13 cellular contexts compared by ENCODE assay signal in the genomic region with DNA sequence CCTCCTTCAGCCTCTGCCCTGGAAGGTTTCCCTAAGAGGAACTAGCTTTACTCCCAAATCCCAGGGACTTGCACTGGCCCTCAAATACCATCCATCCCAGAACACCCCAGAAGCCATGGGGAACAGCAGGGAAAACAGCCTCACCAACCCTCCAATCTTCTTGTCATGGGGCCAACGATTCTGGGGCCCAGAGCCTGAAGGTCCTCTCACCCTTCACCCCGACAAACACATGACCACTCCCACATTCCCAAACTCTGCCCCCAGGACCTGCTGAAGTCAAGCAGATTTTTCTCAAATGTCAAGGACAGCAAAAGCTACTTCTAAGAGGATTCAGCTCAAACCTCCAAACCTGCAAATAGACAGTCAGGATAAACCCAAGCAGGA.
DNase-seq lines count a peak whose midpoint lies in the region; ATAC-seq and TF ChIP-seq lines count a peak whose summit lies in the region.
"Had no signal": no experiment of that assay in that cellular context is flagged by ENCODE, and none has a peak within 500 bp of the region (broad histone marks: within the 10 kb centered on the region; RNA-seq: fewer than 3 reads in every experiment).

No MANE protein-coding gene starts in this region.

- no peaks in the 10 kb centered on the region for H3K9me3 ChIP-seq in BLaER1
- no peaks in the 10 kb centered on the region for H3K9me3 ChIP-seq in body of pancreas
- no peaks in the 10 kb centered on the region for H3K9me3 ChIP-seq in liver (ENCODE audit: control insufficient read depth in 4 of 4, low read length in 3 of 4)
- no peaks in the 10 kb centered on the region for H3K9me3 ChIP-seq in skeletal muscle satellite cell (replicated peaks; ENCODE audit: low read length)
- H3K9me3 ChIP-seq: BE2C had no signal

- no peak overlapping the region for H3K4me3 ChIP-seq in BLaER1
- no peak overlapping the region for H3K4me3 ChIP-seq in body of pancreas
- H3K4me3 ChIP-seq in liver (ENCODE audit: low read depth in 1 of 3, low read length in 3 of 3): no peak overlapping the region
- no peak overlapping the region for H3K4me3 ChIP-seq in skeletal muscle satellite cell (ENCODE audit: low read length)

- H3K27ac ChIP-seq in BLaER1 (no peak overlapping the region), body of pancreas (peak overlapping the region; percentile 1 to 69 (median 26)), liver (ENCODE audit: low read depth in 1 of 2, low read length in 2 of 2) (peak overlapping the region; percentile 45 to 67)

- H3K4me3 Mint-ChIP-seq in T-cell: no peak overlapping the region
- H3K4me3 Mint-ChIP-seq: activated naive CD8-positive, alpha-beta T cell treated with anti-CD3 and anti-CD28 coated beads for 36 hours; immature natural killer cell had no signal

- no peak for TF ChIP-seq RAD21 in liver (IDR thresholded peaks at IDR 0.05)

- H3K36me3 Mint-ChIP-seq in T-cell: no peaks in the 10 kb centered on the region
- H3K36me3 Mint-ChIP-seq: activated naive CD8-positive, alpha-beta T cell treated with anti-CD3 and anti-CD28 coated beads for 36 hours had no signal

- no peaks in the 10 kb centered on the region for H3K9me3 Mint-ChIP-seq in T-cell
- H3K9me3 Mint-ChIP-seq: activated naive CD8-positive, alpha-beta T cell treated with anti-CD3 and anti-CD28 coated beads for 36 hours had no signal

- POLR2A ChIA-PET in T-cell (lab: Charles Lee): no interaction called here

- TF ChIP-seq POLR2A in body of pancreas (IDR thresholded peaks at IDR 0.05): no peak

- intact Hi-C loops in body of pancreas (cut with DNase I): no loop called here

- no peaks in the 10 kb centered on the region for H4K20me1 ChIP-seq in BLaER1

- 20 to 37% methylated on average over 1 to 2 of the region's 2 CpGs for WGBS in body of pancreas, 2 donors
- WGBS in liver: 63% methylated on average over 2 of the region's 2 CpGs

- no peaks in the 10 kb centered on the region for H3K27me3 ChIP-seq in BLaER1
- H3K27me3 ChIP-seq in body of pancreas: no peaks in the 10 kb centered on the region
- no peaks in the 10 kb centered on the region for H3K27me3 ChIP-seq in liver (ENCODE audit: control insufficient read depth in 4 of 4, insufficient read depth in 4 of 4, low read length in 3 of 4)
- H3K27me3 ChIP-seq in skeletal muscle satellite cell (ENCODE audit: control insufficient read depth, insufficient read depth, low read length): no peaks in the 10 kb centered on the region
- H3K27me3 ChIP-seq: BE2C had no signal

- no peak overlapping the region for H3K27ac Mint-ChIP-seq in T-cell
- H3K27ac Mint-ChIP-seq: activated naive CD8-positive, alpha-beta T cell treated with anti-CD3 and anti-CD28 coated beads for 36 hours; immature natural killer cell had no signal

- H3K36me3 ChIP-seq in BLaER1 (no peaks in the 10 kb centered on the region), body of pancreas (replicated peaks in 1 of 2; ENCODE audit: insufficient read depth in 1 of 2, low read depth in 2 of 2) (no peaks in the 10 kb centered on the region), liver (ENCODE audit: control insufficient read depth in 4 of 4, insufficient read depth in 3 of 4, low read depth in 1 of 4, low read length in 3 of 4) (no peaks in the 10 kb centered on the region), skeletal muscle satellite cell (ENCODE audit: insufficient read depth, low read length) (no peaks in the 10 kb centered on the region)
- H3K36me3 ChIP-seq: BE2C had no signal

- DNase-seq in body of pancreas: no peak
- no peak for DNase-seq in DMS79 treated with DMSO at 0.1 percent for 48 hours (lab: John Stamatoyannopoulos, UW)
- DNase-seq in OCI-M2 (lab: John Stamatoyannopoulos, UW; ENCODE audit: unreplicated experiment): no peak
- DNase-seq in T-cell: no peak
- DNase-seq: activated naive CD8-positive, alpha-beta T cell treated with anti-CD3 and anti-CD28 coated beads for 36 hours; immature natural killer cell; stimulated activated CD4-positive, alpha-beta T cell treated with anti-CD3 and anti-CD28 coated beads, Interleukin-12 subunit alpha, Interleukin-12 subunit beta, amount 100 ng/mL, for 4 hours; stimulated activated naive CD4-positive, alpha-beta T cell had no signal

- H3K4me1 Mint-ChIP-seq in T-cell: peaks cover 24 to 30% (median 26%) of the 10 kb centered on the region in 3 donors

- H3K4me2 ChIP-seq in BLaER1: peak overlapping the region; percentile 36; the same call in 1 of the 2 replicates
- H3K4me2 ChIP-seq in skeletal muscle satellite cell (ENCODE audit: low read length): no peak overlapping the region

- no peak overlapping the region for H3K9ac ChIP-seq in BLaER1
- H3K9ac ChIP-seq in liver (ENCODE audit: low read depth in 1 of 2, low read length in 2 of 2): no peak overlapping the region
- peak overlapping the region; percentile 75 for H3K9ac ChIP-seq in skeletal muscle satellite cell (ENCODE audit: low read depth, low read length)

- TF ChIP-seq CTCF in body of pancreas (IDR thresholded peaks at IDR 0.05) (no peak), liver (IDR thresholded peaks at IDR 0.05; ENCODE audit: low read depth, low read length, missing input control) (no peak)

- H3K27me3 Mint-ChIP-seq in T-cell: no peaks in the 10 kb centered on the region
- H3K27me3 Mint-ChIP-seq: activated naive CD8-positive, alpha-beta T cell treated with anti-CD3 and anti-CD28 coated beads for 36 hours had no signal

- no peak for ATAC-seq in body of pancreas
- no peak for ATAC-seq in GM18502 (IDR thresholded peaks at IDR 0.05; ENCODE audit: poor library complexity, unreplicated experiment)
- ATAC-seq in T-cell (replicated peaks in 1 of 4): no peak

- H3K4me1 ChIP-seq in BLaER1 (peaks cover 42% of the 10 kb centered on the region), body of pancreas (peaks cover 26% of the 10 kb centered on the region), liver (ENCODE audit: control insufficient read depth in 4 of 4, insufficient read depth in 4 of 4, low read length in 3 of 4) (peaks cover 0 to 21% (median 6%) of the 10 kb centered on the region in 4 donors), skeletal muscle satellite cell (ENCODE audit: control insufficient read depth, insufficient read depth, low read length) (peaks cover 77% of the 10 kb centered on the region)

- CTCF ChIA-PET in T-cell (lab: Charles Lee): no interaction called here

TF ChIP-seq in liver, 16 proteins besides CTCF, POLR2A, EP300 and RAD21:
- TF ChIP-seq, protein P1, sequence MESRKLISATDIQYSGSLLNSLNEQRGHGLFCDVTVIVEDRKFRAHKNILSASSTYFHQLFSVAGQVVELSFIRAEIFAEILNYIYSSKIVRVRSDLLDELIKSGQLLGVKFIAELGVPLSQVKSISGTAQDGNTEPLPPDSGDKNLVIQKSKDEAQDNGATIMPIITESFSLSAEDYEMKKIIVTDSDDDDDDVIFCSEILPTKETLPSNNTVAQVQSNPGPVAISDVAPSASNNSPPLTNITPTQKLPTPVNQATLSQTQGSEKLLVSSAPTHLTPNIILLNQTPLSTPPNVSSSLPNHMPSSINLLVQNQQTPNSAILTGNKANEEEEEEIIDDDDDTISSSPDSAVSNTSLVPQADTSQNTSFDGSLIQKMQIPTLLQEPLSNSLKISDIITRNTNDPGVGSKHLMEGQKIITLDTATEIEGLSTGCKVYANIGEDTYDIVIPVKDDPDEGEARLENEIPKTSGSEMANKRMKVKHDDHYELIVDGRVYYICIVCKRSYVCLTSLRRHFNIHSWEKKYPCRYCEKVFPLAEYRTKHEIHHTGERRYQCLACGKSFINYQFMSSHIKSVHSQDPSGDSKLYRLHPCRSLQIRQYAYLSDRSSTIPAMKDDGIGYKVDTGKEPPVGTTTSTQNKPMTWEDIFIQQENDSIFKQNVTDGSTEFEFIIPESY (IDR thresholded peaks at IDR 0.05): no peak
- TF ChIP-seq NR2F2 (IDR thresholded peaks at IDR 0.05) (no peak), FOXA2 (IDR thresholded peaks at IDR 0.05) (no peak), HNF4G (IDR thresholded peaks at IDR 0.05) (no peak)
- TF ChIP-seq, protein P2, sequence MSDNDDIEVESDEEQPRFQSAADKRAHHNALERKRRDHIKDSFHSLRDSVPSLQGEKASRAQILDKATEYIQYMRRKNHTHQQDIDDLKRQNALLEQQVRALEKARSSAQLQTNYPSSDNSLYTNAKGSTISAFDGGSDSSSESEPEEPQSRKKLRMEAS (IDR thresholded peaks at IDR 0.05): no peak
